In genomic region chr11:74683279-74683871, GRCh38 we compare ENCODE assay signal across 9 cellular contexts. TPM values are rescaled to one million over a fixed set of nuclear protein-coding genes. Genes with fewer than 3 reads are reported as not detected.
DNase-seq lines count a peak whose midpoint lies in the region; ATAC-seq, FAIRE-seq and TF ChIP-seq lines count a peak whose summit lies in the region.
"Had no signal": no experiment of that assay in that cellular context is flagged by ENCODE, and none has a peak within 500 bp of the region (broad histone marks: within the 10 kb centered on the region; RNA-seq: fewer than 3 reads in every experiment).

No MANE protein-coding gene starts in this region.

- no peaks in the 10 kb centered on the region; a peak in 1 of 5 replicates for H3K9me3 Mint-ChIP-seq in H9
- H3K9me3 Mint-ChIP-seq in CD4-positive, alpha-beta T cell, result no peaks in the 10 kb centered on the region

- H3K14ac ChIP-seq in H9 (ENCODE audit: insufficient read depth, low read length), result 0 out of 2 replicates have a peak overlapping the region, but pooled peaks have one; percentile 26

- H3K18ac ChIP-seq in H9 (ENCODE audit: insufficient read length, low read depth, low read length), result no peak overlapping the region

- no peak overlapping the region for H2AK5ac ChIP-seq in H9 (ENCODE audit: insufficient read length, low read length)

- H3K9ac ChIP-seq in H9 (ENCODE audit: extremely low read depth, insufficient read length, low read length) (no peak overlapping the region), kidney (ENCODE audit: low read length in 2 of 2) (peak overlapping the region; percentile 38 to 64)

- peaks cover 11 to 19% of the 10 kb centered on the region in 2 experiments for H3K4me1 Mint-ChIP-seq in H9
- H3K4me1 Mint-ChIP-seq in CD4-positive, alpha-beta T cell (ENCODE audit: low read depth), result no peaks in the 10 kb centered on the region

- H3K4me3 ChIP-seq in choroid plexus epithelial cell (ENCODE audit: low read depth, low read length), result peak overlapping the region; percentile 42
- peak overlapping the region in 1 of 2 donors; percentile 44 for H3K4me3 ChIP-seq in kidney (ENCODE audit: low read length in 2 of 2)
- peak overlapping the region in 7 of 8 donors; percentile 5 to 58 (median 25) for H3K4me3 ChIP-seq in spleen

- H3K36me3 ChIP-seq in kidney (ENCODE audit: control insufficient read depth in 1 of 2, insufficient read depth in 2 of 2, low read length in 2 of 2) (no peaks in the 10 kb centered on the region), spleen (no peaks in the 10 kb centered on the region)

- intact Hi-C loops in kidney (cut with DNase I) (no loop called here), spleen (cut with DNase I; ENCODE audit: low total_unique reads) (no loop called here)
- intact Hi-C loops in CD4-positive, alpha-beta T cell (cut with DNase I, micrococcal nuclease), result no loop called here

- no peaks in the 10 kb centered on the region for H3K79me1 ChIP-seq in H9 (ENCODE audit: insufficient read depth, low read depth, low read length, poor library complexity, severe bottlenecking)

- H4K20me1 ChIP-seq in H9 (ENCODE audit: control insufficient read depth, insufficient read depth, insufficient read length), result no peaks in the 10 kb centered on the region

- POLR2A ChIA-PET in CD4-positive, alpha-beta T cell (lab: Charles Lee), result no interaction called here

- H2BK120ac ChIP-seq in H9 (ENCODE audit: low read depth, low read length, poor library complexity, severe bottlenecking), result no peak overlapping the region

- H3K23me2 ChIP-seq in H9 (ENCODE audit: insufficient read length, low read depth, low read length, poor library complexity, severe bottlenecking), result no peaks in the 10 kb centered on the region

- H2BK15ac ChIP-seq in H9 (ENCODE audit: low read depth, low read length), result no peak overlapping the region

- H4K8ac ChIP-seq in H9 (replicated peaks; ENCODE audit: insufficient read length, low read depth, low read length), result no peak overlapping the region

- H3K9me3 ChIP-seq in H9 (ENCODE audit: control insufficient read depth, low read depth, low read length) (no peaks in the 10 kb centered on the region), kidney (ENCODE audit: control insufficient read depth in 1 of 2, low read length in 2 of 2) (no peaks in the 10 kb centered on the region), spleen (no peaks in the 10 kb centered on the region)
- H3K9me3 ChIP-seq in CD4-positive, alpha-beta T cell (ENCODE audit: control insufficient read depth, low read length), result no peaks in the 10 kb centered on the region

- H3K27ac Mint-ChIP-seq in H9, result no peak overlapping the region
- H3K27ac Mint-ChIP-seq in CD4-positive, alpha-beta T cell, result no peak overlapping the region

- peak overlapping the region; percentile 30 for H3K4me2 ChIP-seq in H9 (ENCODE audit: insufficient read depth, insufficient read length, low read length)

- no peaks in the 10 kb centered on the region for H3K79me2 ChIP-seq in H9 (ENCODE audit: insufficient read depth, low read length)

- no peak for TF ChIP-seq POLR2A in spleen (IDR thresholded peaks at IDR 0.05)

- peak; percentile 42 for TF ChIP-seq CTCF in H9 (conservative IDR thresholded peaks at IDR 0.05)
- TF ChIP-seq CTCF in choroid plexus epithelial cell (conservative IDR thresholded peaks at IDR 0.05; ENCODE audit: low read depth, low read length), result peak; percentile 60
- TF ChIP-seq CTCF in kidney (IDR thresholded peaks at IDR 0.05; ENCODE audit: borderline replicate concordance, extremely low read depth, insufficient read depth), result peak; percentile 30
- TF ChIP-seq CTCF in spleen (IDR thresholded peaks at IDR 0.05 in 8 of 11, conservative IDR thresholded peaks at IDR 0.05 in 3 of 11), result peak in 8 of 11 experiments; percentile 19 to 57 (median 38)
- no peak for TF ChIP-seq CTCF in CD4-positive, alpha-beta T cell (IDR thresholded peaks at IDR 0.05)

- no peak for FAIRE-seq in kidney (lab: Jason Lieb, UNC)

- no peaks in the 10 kb centered on the region; a peak in 1 of 7 replicates for H3K36me3 Mint-ChIP-seq in H9 (ENCODE audit: insufficient read depth in 1 of 3, low read depth in 3 of 3)
- no peaks in the 10 kb centered on the region for H3K36me3 Mint-ChIP-seq in CD4-positive, alpha-beta T cell (ENCODE audit: low read depth)

- no peak overlapping the region for H4K91ac ChIP-seq in H9 (ENCODE audit: insufficient read length, low read depth, low read length)

- H3K27ac ChIP-seq in H9 (ENCODE audit: insufficient read length, low read depth, low read length) (no peak overlapping the region), kidney (ENCODE audit: low read depth in 2 of 2, low read length in 2 of 2) (no peak overlapping the region), spleen (no peak overlapping the region)
- H3K27ac ChIP-seq in CD4-positive, alpha-beta T cell (ENCODE audit: low read depth, low read length), result no peak overlapping the region

- H2BK5ac ChIP-seq in H9 (ENCODE audit: insufficient read length, low read length), result no peak overlapping the region

- H3K27me3 Mint-ChIP-seq in H9 (ENCODE audit: low read depth), result peaks cover 11% of the 10 kb centered on the region
- H3K27me3 Mint-ChIP-seq in CD4-positive, alpha-beta T cell, result peaks cover 40% of the 10 kb centered on the region

- no peak overlapping the region for H3K4ac ChIP-seq in H9 (ENCODE audit: low read depth, low read length)

- H2BK20ac ChIP-seq in H9 (ENCODE audit: low read depth, low read length, poor library complexity, severe bottlenecking), result no peak overlapping the region

- WGBS in H9 (ENCODE audit: extremely low coverage, insufficient read length, low lambda C conversion rate), result no CpG with 5 or more reads among the region's 59 CpGs
- 5 to 18% (median 6%) methylated on average over 7 to 59 of the region's 59 CpGs for WGBS in spleen, 5 donors

- H3K4me1 ChIP-seq in H9 (ENCODE audit: insufficient read depth, low read length) (no peaks in the 10 kb centered on the region), kidney (ENCODE audit: control insufficient read depth in 1 of 2, insufficient read depth in 1 of 2, low read depth in 1 of 2, low read length in 2 of 2) (peaks cover 0 to 6% of the 10 kb centered on the region in 2 donors), spleen (peaks cover 0 to 28% (median 6%) of the 10 kb centered on the region in 6 donors)

- no peak overlapping the region for H2AFZ ChIP-seq in H9 (ENCODE audit: low read length)

- ATAC-seq in CD4-positive, alpha-beta T cell (ENCODE audit: poor library complexity), result no peak
- no peak for ATAC-seq in GM21360 (IDR thresholded peaks at IDR 0.05; ENCODE audit: unreplicated experiment)

- DNase-seq in H9 (no peak), choroid plexus epithelial cell (ENCODE audit: low read depth) (no peak), kidney (peak; percentile 79), spleen (peak; percentile 69), NCI-H226 (no peak), H4 (ENCODE audit: low spot score) (no peak)
- no peak for DNase-seq in CD4-positive, alpha-beta T cell

- H3K27me3 ChIP-seq in H9 (ENCODE audit: insufficient read depth, low read length), result no peaks in the 10 kb centered on the region
- peaks cover 0 to 25% (median 7%) of the 10 kb centered on the region in 7 donors for H3K27me3 ChIP-seq in spleen (replicated peaks in 1 of 7)
- peaks cover 9% of the 10 kb centered on the region for H3K27me3 ChIP-seq in CD4-positive, alpha-beta T cell (ENCODE audit: control insufficient read depth, insufficient read depth, low read length)

- no peak overlapping the region for H4K5ac ChIP-seq in H9 (ENCODE audit: insufficient read length, low read depth, low read length)

- H3T11ph ChIP-seq in H9 (ENCODE audit: low read length), result no peak overlapping the region

- CTCF ChIA-PET in CD4-positive, alpha-beta T cell (lab: Charles Lee), result no interaction called here

- H3K23ac ChIP-seq in H9 (ENCODE audit: insufficient read length, low read depth, low read length), result no peak overlapping the region

- no peak overlapping the region for H2BK12ac ChIP-seq in H9 (ENCODE audit: insufficient read length, low read depth, low read length)

- no peak overlapping the region for H3K56ac ChIP-seq in H9 (ENCODE audit: insufficient read length, low read depth, low read length)

- peak overlapping the region in 1 of 2 experiments; percentile 67; a peak in 3 of 5 replicates for H3K4me3 Mint-ChIP-seq in H9
- H3K4me3 Mint-ChIP-seq in CD4-positive, alpha-beta T cell, result no peak overlapping the region

RNA-seq across cellular contexts. Expression of gene CHRDL2, which starts 47.9 kb away (rescaled TPM):
- total RNA-seq in H9 (2021) (0.33 and 0.39 TPM in 2 replicates), kidney (2.0 TPM), spleen (1 to 10 TPM in 3 of 7 donors, not detected in 4; 1.5 to 2.2 (median 1.7) TPM)
- polyA plus RNA-seq in kidney (ENCODE audit: insufficient read depth, low read depth, low replicate concordance) (3.9 TPM), spleen (under 1 TPM in 2 of 3 donors, not detected in 1; 0.24 to 0.91 TPM)
- not detected in 2 replicates for total RNA-seq in H4 (2014; rRNA removed; shearing (Covaris generic))
- total RNA-seq in CD4-positive, alpha-beta T cell, result not detected
- total RNA-seq: HT1080 had no signal

Comparison
In these comparisons a context has a peak if more than half of its experiments do, and no peak if none do; other contexts are left out.
1. DNase-seq: peak in kidney (single experiment) and spleen (single experiment); none in H9 (single experiment), choroid plexus epithelial cell (single experiment), NCI-H226 (single experiment), H4 (single experiment) and CD4-positive, alpha-beta T cell (0 of 10).